Comparison of ENCODE assay signal across 9 cellular contexts in the genomic region with DNA sequence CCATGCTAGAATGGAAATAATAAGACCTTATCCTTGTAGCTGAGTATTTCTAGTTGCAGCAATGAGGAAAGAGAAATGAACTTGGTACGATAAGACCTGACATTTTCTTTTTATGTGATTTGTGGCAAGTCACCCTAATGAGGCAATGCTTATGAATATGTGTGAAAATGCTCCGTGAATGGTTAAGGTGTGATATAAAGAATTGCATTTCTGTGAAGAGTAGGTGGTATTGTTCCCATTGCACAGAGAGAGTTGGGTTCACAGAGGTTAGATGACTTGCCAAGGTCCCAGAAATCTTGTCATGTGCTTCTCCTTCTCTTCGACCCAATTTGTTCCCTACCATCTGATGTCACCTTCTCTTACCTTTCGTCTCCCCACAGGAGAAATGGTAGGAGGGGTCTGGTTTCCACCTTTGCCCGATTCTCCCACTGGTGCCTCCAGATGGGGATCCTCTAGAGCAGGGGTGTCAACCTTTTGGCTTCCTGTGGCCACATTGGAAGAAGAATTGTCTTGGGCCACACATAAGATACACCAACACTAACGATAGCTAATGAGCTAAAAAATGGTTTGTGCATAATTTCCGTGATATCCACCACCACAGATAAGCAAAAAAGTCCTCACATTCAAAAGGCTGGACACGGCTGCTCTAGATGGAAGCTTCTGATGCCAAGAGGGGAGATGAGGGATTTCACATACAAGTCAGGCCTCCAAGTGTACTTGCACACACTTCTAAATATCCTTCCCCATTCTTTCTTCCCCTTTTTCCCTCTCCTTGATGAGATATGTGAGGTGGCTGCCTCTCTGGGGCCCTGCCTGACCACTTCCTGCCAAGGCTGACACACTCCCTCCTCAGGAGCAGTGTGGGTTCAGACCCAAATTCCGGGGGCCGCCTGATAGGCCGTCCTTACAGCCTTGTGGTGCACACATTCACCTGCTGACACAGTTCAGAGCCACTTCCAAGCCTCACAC.
DNase-seq lines count a peak whose midpoint lies in the region; ATAC-seq, FAIRE-seq and TF ChIP-seq lines count a peak whose summit lies in the region.
"Had no signal": no experiment of that assay in that cellular context is flagged by ENCODE, and none has a peak within 500 bp of the region (broad histone marks: within the 10 kb centered on the region; RNA-seq: fewer than 3 reads in every experiment).

No MANE protein-coding gene starts in this region.

- TF ChIP-seq CTCF in left ventricle myocardium inferior (IDR thresholded peaks at IDR 0.05; ENCODE audit: borderline replicate concordance): no peak
- no peak for TF ChIP-seq CTCF in HL-60 (IDR thresholded peaks at IDR 0.05; ENCODE audit: insufficient read depth, low read length)
- no peak for TF ChIP-seq CTCF in WERI-Rb-1 (IDR thresholded peaks at IDR 0.05; ENCODE audit: low read depth, low read length)

- ATAC-seq in Right ventricle myocardium inferior: peak; percentile 38
- ATAC-seq: gastrocnemius medialis had no signal

- H3K36me3 Mint-ChIP-seq in activated T-cell treated with anti-CD3 and anti-CD28 coated beads, Interleukin-2, amount 50 U/mL, for 24 hours (ENCODE audit: low read depth): peaks cover 30% of the 10 kb centered on the region

- peaks cover 30% of the 10 kb centered on the region for H3K4me1 Mint-ChIP-seq in activated T-cell treated with anti-CD3 and anti-CD28 coated beads, Interleukin-2, amount 50 U/mL, for 24 hours (ENCODE audit: low read depth)

- H3K27me3 ChIP-seq in left ventricle myocardium inferior (ENCODE audit: low read depth) (no peaks in the 10 kb centered on the region), HL-60 (ENCODE audit: insufficient read depth, poor library complexity, severe bottlenecking) (no peaks in the 10 kb centered on the region), WERI-Rb-1 (ENCODE audit: insufficient read depth, low read depth, severe bottlenecking) (no peaks in the 10 kb centered on the region)
- H3K27me3 ChIP-seq: gastrocnemius medialis had no signal

- H3K4me1 ChIP-seq in left ventricle myocardium inferior: no peaks in the 10 kb centered on the region

- peak overlapping the region; percentile 83 for H3K27ac Mint-ChIP-seq in activated T-cell treated with anti-CD3 and anti-CD28 coated beads, Interleukin-2, amount 50 U/mL, for 24 hours

- H3K9me3 Mint-ChIP-seq in activated T-cell treated with anti-CD3 and anti-CD28 coated beads, Interleukin-2, amount 50 U/mL, for 24 hours: no peaks in the 10 kb centered on the region

- H3K4me3 ChIP-seq in left ventricle myocardium inferior (no peak overlapping the region), HL-60 (replicated peaks; ENCODE audit: insufficient read depth, low read length) (no peak overlapping the region), WERI-Rb-1 (ENCODE audit: low read depth, low read length) (no peak overlapping the region)
- H3K4me3 ChIP-seq: gastrocnemius medialis had no signal

- H3K9me3 ChIP-seq in left ventricle myocardium inferior (replicated peaks) (no peaks in the 10 kb centered on the region), WERI-Rb-1 (ENCODE audit: severe bottlenecking) (no peaks in the 10 kb centered on the region)
- H3K9me3 ChIP-seq: gastrocnemius medialis had no signal

- no peak for FAIRE-seq in RCC 7860 (lab: Jason Lieb, UNC)

- no peak overlapping the region for H3K27ac ChIP-seq in left ventricle myocardium inferior (replicated peaks)
- H3K27ac ChIP-seq in HL-60 (replicated peaks): peak overlapping the region; percentile 77
- H3K27ac ChIP-seq in WERI-Rb-1: no peak overlapping the region
- H3K27ac ChIP-seq: gastrocnemius medialis had no signal

- DNase-seq in Right ventricle myocardium inferior (ENCODE audit: missing footprints) (no peak), left ventricle myocardium inferior (no peak), HL-60 (ENCODE audit: low read depth in 1 of 2, low spot score in 1 of 2) (peak in 1 of 2 experiments; percentile 97), WERI-Rb-1 (no peak), RCC 7860 (ENCODE audit: low spot score) (no peak), NCI-H748 treated with DMSO at 0.1 percent for 48 hours (lab: John Stamatoyannopoulos, UW) (no peak)
- DNase-seq in activated T-cell treated with anti-CD3 and anti-CD28 coated beads, Interleukin-2, amount 50 U/mL, for 24 hours: peak; percentile 59
- peak; percentile 58 for DNase-seq in stimulated activated CD4-positive, alpha-beta T cell treated with anti-CD3 and anti-CD28 coated beads, Interleukin-1b, Interleukin-23, amount 100 ng/mL, for 48 hours

- H3K36me3 ChIP-seq in left ventricle myocardium inferior: no peaks in the 10 kb centered on the region
- no peaks in the 10 kb centered on the region for H3K36me3 ChIP-seq in WERI-Rb-1
- H3K36me3 ChIP-seq: gastrocnemius medialis had no signal

- no peaks in the 10 kb centered on the region for H3K27me3 Mint-ChIP-seq in activated T-cell treated with anti-CD3 and anti-CD28 coated beads, Interleukin-2, amount 50 U/mL, for 24 hours

- H3K4me3 Mint-ChIP-seq in activated T-cell treated with anti-CD3 and anti-CD28 coated beads, Interleukin-2, amount 50 U/mL, for 24 hours: no peak overlapping the region

- intact Hi-C loops in Right ventricle myocardium inferior (cut with DNase I) (no loop called here), left ventricle myocardium inferior (cut with micrococcal nuclease) (no loop called here)

Comparison
In these comparisons a context has a peak if more than half of its experiments do, and no peak if none do; other contexts are left out.
1. DNase-seq: peak in activated T-cell treated with anti-CD3 and anti-CD28 coated beads, Interleukin-2, amount 50 U/mL, for 24 hours (single experiment) and stimulated activated CD4-positive, alpha-beta T cell treated with anti-CD3 and anti-CD28 coated beads, Interleukin-1b, Interleukin-23, amount 100 ng/mL, for 48 hours (single experiment); none in Right ventricle myocardium inferior (single experiment), left ventricle myocardium inferior (single experiment), WERI-Rb-1 (single experiment), RCC 7860 (single experiment) and NCI-H748 treated with DMSO at 0.1 percent for 48 hours (single experiment).